Comparison of ENCODE assay signal across 11 cellular contexts in genomic region chr1:8495928-8496401, GRCh38.
A peak's percentile ranks its signal among the peaks of the same experiment; 100 is the strongest.
DNase-seq lines count a peak whose midpoint lies in the region; ATAC-seq and TF ChIP-seq lines count a peak whose summit lies in the region.
"Had no signal": no experiment of that assay in that cellular context is flagged by ENCODE, and none has a peak within 500 bp of the region (broad histone marks: within the 10 kb centered on the region; RNA-seq: fewer than 3 reads in every experiment).

No MANE protein-coding gene starts in this region.

- H3K36me3 Mint-ChIP-seq in activated CD4-positive, alpha-beta memory T cell treated with anti-CD3 and anti-CD28 coated beads, Interleukin-2, amount 10 ng/mL, durations not matched to agents 7 days and 5 days (ENCODE audit: low read depth): peaks cover 47% of the 10 kb centered on the region
- no peaks in the 10 kb centered on the region for H3K36me3 Mint-ChIP-seq in natural killer cell treated with Interleukin-12 subunit alpha and Interleukin-12 subunit beta and Interleukin-15 and Interleukin-18, amount 100 ng/mL, for 72 hours

- TF ChIP-seq RAD21 in HCT116 (IDR thresholded peaks at IDR 0.05; ENCODE audit: low read depth): no peak

- H3K36me3 ChIP-seq in HCT116 (ENCODE audit: control insufficient read depth in 1 of 2, insufficient read depth in 2 of 2, low read length in 2 of 2): no peaks in the 10 kb centered on the region

- H4K20me1 ChIP-seq in HCT116 (ENCODE audit: insufficient read depth): no peaks in the 10 kb centered on the region

- no TSS peak for BruUV-seq in HCT116 (replicated peaks; lab: Mats Ljungman, UMichigan)

- no peak overlapping the region for H3K27ac ChIP-seq in HCT116 (ENCODE audit: low read depth, low read length)

- TF ChIP-seq CTCF in HCT116 (IDR thresholded peaks at IDR 0.05 in 2 of 3, conservative IDR thresholded peaks at IDR 0.05 in 1 of 3; ENCODE audit: borderline replicate concordance in 1 of 3, insufficient read depth in 1 of 3, low read depth in 2 of 3, low read length in 2 of 3) (no peak), foreskin fibroblast (IDR thresholded peaks at IDR 0.05; ENCODE audit: low read depth, low read length) (no peak)

- H2AFZ ChIP-seq in HCT116 (ENCODE audit: low read depth, low read length, poor library complexity, severe bottlenecking): no peak overlapping the region

- peaks cover 16% of the 10 kb centered on the region for H3K4me1 Mint-ChIP-seq in activated CD4-positive, alpha-beta memory T cell treated with anti-CD3 and anti-CD28 coated beads, Interleukin-2, amount 10 ng/mL, durations not matched to agents 7 days and 5 days
- H3K4me1 Mint-ChIP-seq in natural killer cell treated with Interleukin-12 subunit alpha and Interleukin-12 subunit beta and Interleukin-15 and Interleukin-18, amount 100 ng/mL, for 72 hours (ENCODE audit: low read depth in 2 of 2): peaks cover 19 to 24% of the 10 kb centered on the region in 2 donors

- H3K27me3 Mint-ChIP-seq in activated CD4-positive, alpha-beta memory T cell treated with anti-CD3 and anti-CD28 coated beads, Interleukin-2, amount 10 ng/mL, durations not matched to agents 7 days and 5 days: no peaks in the 10 kb centered on the region
- no peaks in the 10 kb centered on the region for H3K27me3 Mint-ChIP-seq in natural killer cell treated with Interleukin-12 subunit alpha and Interleukin-12 subunit beta and Interleukin-15 and Interleukin-18, amount 100 ng/mL, for 72 hours

- H3K27ac Mint-ChIP-seq in activated CD4-positive, alpha-beta memory T cell treated with anti-CD3 and anti-CD28 coated beads, Interleukin-2, amount 10 ng/mL, durations not matched to agents 7 days and 5 days: peak overlapping the region; percentile 31
- peak overlapping the region; percentile 71 to 84 for H3K27ac Mint-ChIP-seq in natural killer cell treated with Interleukin-12 subunit alpha and Interleukin-12 subunit beta and Interleukin-15 and Interleukin-18, amount 100 ng/mL, for 72 hours

- CTCF ChIA-PET in HCT116 (lab: Charles Lee): no interaction called here
- CTCF ChIA-PET in activated CD4-positive, alpha-beta memory T cell treated with anti-CD3 and anti-CD28 coated beads, Interleukin-2, amount 10 ng/mL, durations not matched to agents 7 days and 5 days (lab: Charles Lee): no interaction called here

- no peak overlapping the region for H3K9ac ChIP-seq in HCT116 (ENCODE audit: low read length)

- H3K4me3 Mint-ChIP-seq in activated CD4-positive, alpha-beta memory T cell treated with anti-CD3 and anti-CD28 coated beads, Interleukin-2, amount 10 ng/mL, durations not matched to agents 7 days and 5 days: no peak overlapping the region
- H3K4me3 Mint-ChIP-seq in natural killer cell treated with Interleukin-12 subunit alpha and Interleukin-12 subunit beta and Interleukin-15 and Interleukin-18, amount 100 ng/mL, for 72 hours: peak overlapping the region; percentile 47

- H3K9me2 ChIP-seq in HCT116 (ENCODE audit: insufficient read depth): no peaks in the 10 kb centered on the region

- H3K9me3 Mint-ChIP-seq in activated CD4-positive, alpha-beta memory T cell treated with anti-CD3 and anti-CD28 coated beads, Interleukin-2, amount 10 ng/mL, durations not matched to agents 7 days and 5 days: no peaks in the 10 kb centered on the region
- H3K9me3 Mint-ChIP-seq in natural killer cell treated with Interleukin-12 subunit alpha and Interleukin-12 subunit beta and Interleukin-15 and Interleukin-18, amount 100 ng/mL, for 72 hours: no peaks in the 10 kb centered on the region

- ATAC-seq in HCT116: peak; percentile 51
- peak; percentile 92 for ATAC-seq in natural killer cell treated with Interleukin-12 subunit alpha and Interleukin-12 subunit beta and Interleukin-15 and Interleukin-18, amount 100 ng/mL, for 72 hours
- ATAC-seq in GM19395 (IDR thresholded peaks at IDR 0.05; ENCODE audit: unreplicated experiment): no peak

- peaks cover 43 to 61% of the 10 kb centered on the region in 2 experiments for H3K4me1 ChIP-seq in HCT116 (ENCODE audit: control insufficient read depth in 1 of 2, insufficient read depth in 2 of 2, low read length in 2 of 2)

- DNase-seq in Daoy (ENCODE audit: low read depth) (peak; percentile 32), HCT116 (ENCODE audit: low read depth, low spot score) (peak; percentile 49), CD1c-positive myeloid dendritic cell (ENCODE audit: extremely low spot score) (no peak), NCI-H2227 treated with DMSO at 0.1 percent for 48 hours (lab: John Stamatoyannopoulos, UW) (no peak), foreskin fibroblast (no peak)
- no peak for DNase-seq in activated CD4-positive, alpha-beta memory T cell treated with anti-CD3 and anti-CD28 coated beads, Interleukin-2, amount 10 ng/mL, durations not matched to agents 7 days and 5 days
- no peak for DNase-seq in natural killer cell treated with Interleukin-12 subunit alpha and Interleukin-12 subunit beta and Interleukin-15 and Interleukin-18, amount 100 ng/mL, for 72 hours (ENCODE audit: low spot score)
- DNase-seq: DMS79 treated with DMSO at 0.1 percent for 48 hours, erythroblast, left ventricle myocardium inferior had no signal

- no peak for TF ChIP-seq POLR2A in HCT116 (IDR thresholded peaks at IDR 0.05; ENCODE audit: borderline replicate concordance, extremely low read depth, insufficient read depth, insufficient read length)

- no peaks in the 10 kb centered on the region for H3K9me3 ChIP-seq in HCT116 (ENCODE audit: control insufficient read depth in 1 of 2, insufficient read depth in 1 of 2, low read depth in 1 of 2, low read length in 2 of 2)
- H3K9me3 ChIP-seq: left ventricle myocardium inferior had no signal

- H3K27me3 ChIP-seq in HCT116 (ENCODE audit: insufficient read depth, low read length): no peaks in the 10 kb centered on the region

- POLR2A ChIA-PET in HCT116 (lab: Charles Lee): no interaction called here
- POLR2A ChIA-PET in activated CD4-positive, alpha-beta memory T cell treated with anti-CD3 and anti-CD28 coated beads, Interleukin-2, amount 10 ng/mL, durations not matched to agents 7 days and 5 days (lab: Charles Lee): no interaction called here

- intact Hi-C loops in HCT116 (cut with micrococcal nuclease): no loop called here

- H3K79me2 ChIP-seq in HCT116 (ENCODE audit: insufficient read depth, low read length): no peaks in the 10 kb centered on the region

- H3K4me3 ChIP-seq in HCT116 (replicated peaks in 1 of 2; ENCODE audit: low read depth in 1 of 2, low read length in 2 of 2) (no peak overlapping the region), foreskin fibroblast (ENCODE audit: low read depth in 1 of 2, low read length in 2 of 2) (no peak overlapping the region)
- H3K4me3 ChIP-seq: left ventricle myocardium inferior had no signal

- peak overlapping the region; percentile 7 for H3K4me2 ChIP-seq in HCT116 (ENCODE audit: low read length)

- RAD21 ChIA-PET in HCT116 (lab: Charles Lee; ENCODE audit: low non-redundant PET in 1 of 2, low total read pairs in 2 of 2, uncharacterized antibody in 2 of 2, unreplicated experiment in 2 of 2): interaction anchor here in 1 of 2 experiments (0.7 kb wide), 1 partner anchor 228 kb away, joined by 3 read pairs; no protein-coding TSS in a partner anchor

TF ChIP-seq in HCT116, 20 proteins besides CTCF, POLR2A, EP300 and RAD21:
- TF ChIP-seq JUND (IDR thresholded peaks at IDR 0.05): peak; percentile 54; the same call in 1 of the 2 replicates
- TF ChIP-seq POLR2AphosphoS5 (IDR thresholded peaks at IDR 0.05; ENCODE audit: low read depth, low read length): no peak
- peak; percentile 54; the same call in 1 of the 2 replicates for TF ChIP-seq CBX3 (IDR thresholded peaks at IDR 0.05; ENCODE audit: low read depth)
- TF ChIP-seq TCF7L2 (IDR thresholded peaks at IDR 0.05; ENCODE audit: borderline replicate concordance, extremely low read depth, insufficient read depth, insufficient read length): no peak
- peak; percentile 59 for TF ChIP-seq FOSL1 (IDR thresholded peaks at IDR 0.05; ENCODE audit: low read depth)
- 0 out of 2 replicates have a peak, but pooled peaks have one; percentile 27 for TF ChIP-seq MAX (IDR thresholded peaks at IDR 0.05)
- TF ChIP-seq CEBPB (IDR thresholded peaks at IDR 0.05; ENCODE audit: low read depth): no peak
- no peak for TF ChIP-seq EZH2phosphoT487 (IDR thresholded peaks at IDR 0.05; ENCODE audit: borderline replicate concordance)
- TF ChIP-seq ZNF274 (IDR thresholded peaks at IDR 0.05; ENCODE audit: low read depth, low read length): no peak

Comparison
In these comparisons a context has a peak if more than half of its experiments do, and no peak if none do; other contexts are left out.
1. DNase-seq: peak in Daoy (single experiment) and HCT116 (single experiment); none in activated CD4-positive, alpha-beta memory T cell treated with anti-CD3 and anti-CD28 coated beads, Interleukin-2, amount 10 ng/mL, durations not matched to agents 7 days and 5 days (single experiment), natural killer cell treated with Interleukin-12 subunit alpha and Interleukin-12 subunit beta and Interleukin-15 and Interleukin-18, amount 100 ng/mL, for 72 hours (single experiment), CD1c-positive myeloid dendritic cell (single experiment), NCI-H2227 treated with DMSO at 0.1 percent for 48 hours (single experiment) and foreskin fibroblast (0 of 2).